In genomic region chr3:64163019-64163754, GRCh38 we compare ENCODE assay signal across 12 cellular contexts.
DNase-seq lines count a peak whose midpoint lies in the region; ATAC-seq, FAIRE-seq and TF ChIP-seq lines count a peak whose summit lies in the region.
"Had no signal": no experiment of that assay in that cellular context is flagged by ENCODE, and none has a peak within 500 bp of the region (broad histone marks: within the 10 kb centered on the region; RNA-seq: fewer than 3 reads in every experiment).

No MANE protein-coding gene starts in this region.

- intact Hi-C loops in PC-3 (cut with micrococcal nuclease), result loop anchor here (5.0 kb wide), 1 partner anchor 234 kb away; no protein-coding TSS in a partner anchor

- H3K27me3 ChIP-seq in PC-3 (ENCODE audit: low read length), result no peaks in the 10 kb centered on the region
- H3K27me3 ChIP-seq: upper lobe of right lung had no signal

- no peak for FAIRE-seq in A549 (lab: Jason Lieb, UNC)
- FAIRE-seq in HTR-8/SVneo (lab: Jason Lieb, UNC), result no peak
- no peak for FAIRE-seq in RCC 7860 (lab: Jason Lieb, UNC)

- H3K4me3 ChIP-seq in A549 (no peak overlapping the region), PC-3 (ENCODE audit: low read length) (no peak overlapping the region)
- H3K4me3 ChIP-seq: upper lobe of right lung had no signal

- H3K4me2 ChIP-seq in A549, result peak overlapping the region; percentile 37; the same call in 1 of the 3 replicates
- H3K4me2 ChIP-seq in PC-3 (ENCODE audit: low read length), result 0 out of 2 replicates have a peak overlapping the region, but pooled peaks have one; percentile 6

- TF ChIP-seq EP300 in A549 (IDR thresholded peaks at IDR 0.05), result no peak

- no peak overlapping the region for H2AFZ ChIP-seq in PC-3 (ENCODE audit: low read length)

- DNase-seq in A549 (ENCODE audit: low read depth in 1 of 2, low spot score in 1 of 2) (no peak), PC-3 (no peak), iPS-NIHi7 (ENCODE audit: extremely low spot score) (peak; percentile 34), G401 (ENCODE audit: low spot score) (no peak), HTR-8/SVneo (ENCODE audit: insufficient read length, low spot score) (no peak), NCI-H1048 (lab: John Stamatoyannopoulos, UW) (no peak), RCC 7860 (ENCODE audit: low spot score) (no peak)
- DNase-seq: activated CD4-positive, alpha-beta T cell treated with anti-CD3 and anti-CD28 coated beads for 1 hour; activated gamma-delta T cell; NCI-H1694 treated with DMSO at 0.1 percent for 48 hours; upper lobe of right lung had no signal

- H3K9me3 ChIP-seq in A549 (no peaks in the 10 kb centered on the region), PC-3 (ENCODE audit: low read length) (no peaks in the 10 kb centered on the region)
- H3K9me3 ChIP-seq: upper lobe of right lung had no signal

- 92% methylated on average over 6 of the region's 8 CpGs for WGBS in A549 (ENCODE audit: missing lambda C conversion rate)

- no peaks in the 10 kb centered on the region for H4K20me1 ChIP-seq in PC-3 (ENCODE audit: low read length)

- H3K36me3 ChIP-seq in PC-3 (ENCODE audit: low read depth, low read length), result no peaks in the 10 kb centered on the region

- in situ Hi-C loops in G401 (cut with HindIII; ENCODE audit: low sequenced_read_pairs), result no loop called here

- POLR2A ChIA-PET in A549 (lab: Yijun Ruan, JAX), result no interaction called here
- POLR2A ChIA-PET in PC-3 (lab: Charles Lee; ENCODE audit: unreplicated experiment), result interaction anchor here (0.6 kb wide), 1 partner anchor 103 kb away, joined by 3 read pairs; no protein-coding TSS in a partner anchor

- no peak for ATAC-seq in A549
- ATAC-seq in GM21447 (IDR thresholded peaks at IDR 0.05; ENCODE audit: unreplicated experiment), result peak; percentile 19
- no peak for ATAC-seq in PC-3
- ATAC-seq: upper lobe of right lung had no signal

- no peaks in the 10 kb centered on the region for H3K9me2 ChIP-seq in PC-3 (replicated peaks; ENCODE audit: low read length)

- peak overlapping the region; percentile 50 for H3K9ac ChIP-seq in PC-3 (ENCODE audit: low read length)

- no peak for TF ChIP-seq POLR2A in A549 (IDR thresholded peaks at IDR 0.05; ENCODE audit: low read length)

- CTCF ChIA-PET in A549 (lab: Yijun Ruan, JAX) (interaction anchor here (0.6 to 1.4 kb wide), 5 partner anchors 9 to 322 kb away, joined by 3 to 9 read pairs (median 4); partner anchors contain the start of gene PRICKLE2), PC-3 (lab: Charles Lee) (no interaction called here)

- H3K27ac ChIP-seq in A549 (peak overlapping the region; percentile 30 to 77; a peak in 5 of 6 replicates), PC-3 (ENCODE audit: low read length) (peak overlapping the region; percentile 76)
- H3K27ac ChIP-seq: upper lobe of right lung had no signal

- no peaks in the 10 kb centered on the region for H3F3A ChIP-seq in PC-3 (ENCODE audit: low read length, unreplicated experiment)

- TF ChIP-seq CTCF in A549 (IDR thresholded peaks at IDR 0.05) (no peak), PC-3 (conservative IDR thresholded peaks at IDR 0.05; ENCODE audit: low read depth, low read length) (no peak)

- H3K79me2 ChIP-seq in PC-3 (ENCODE audit: low read length), result no peaks in the 10 kb centered on the region

- TF ChIP-seq RAD21 in A549 (conservative IDR thresholded peaks at IDR 0.05 in 1 of 2, IDR thresholded peaks at IDR 0.05 in 1 of 2), result no peak

- no TSS peak for BruUV-seq in PC-3 (replicated peaks; lab: Mats Ljungman, UMichigan)

- H3K4me1 ChIP-seq in A549, result peaks cover 74% of the 10 kb centered on the region
- H3K4me1 ChIP-seq in PC-3 (ENCODE audit: insufficient read depth, low read length), result peaks cover 55% of the 10 kb centered on the region

TF ChIP-seq in A549, 52 proteins besides CTCF, POLR2A, EP300 and RAD21:
- TF ChIP-seq RNF2 (IDR thresholded peaks at IDR 0.05; ENCODE audit: borderline replicate concordance, low read depth) (no peak), HMGXB4 (CRISPR knock-in tag; IDR thresholded peaks at IDR 0.05; ENCODE audit: borderline replicate concordance) (no peak), FOSL2 (IDR thresholded peaks at IDR 0.05) (no peak), FOSL2 (CRISPR knock-in tag; IDR thresholded peaks at IDR 0.05) (no peak), BCL3 (IDR thresholded peaks at IDR 0.05) (no peak), ZC3H11A (IDR thresholded peaks at IDR 0.05) (no peak), CBX8 (IDR thresholded peaks at IDR 0.05) (no peak), PHF8 (IDR thresholded peaks at IDR 0.05; ENCODE audit: borderline replicate concordance, low read depth) (no peak), ELK1 (IDR thresholded peaks at IDR 0.05; ENCODE audit: low read depth, low read length) (no peak), FOXS1 (CRISPR knock-in tag; IDR thresholded peaks at IDR 0.05) (no peak), EHF (CRISPR knock-in tag; IDR thresholded peaks at IDR 0.05) (no peak), ZFP36 (IDR thresholded peaks at IDR 0.05; ENCODE audit: borderline replicate concordance, partially characterized antibody) (no peak), ATOH8 (CRISPR knock-in tag; IDR thresholded peaks at IDR 0.05; ENCODE audit: low read depth) (no peak), MYC (IDR thresholded peaks at IDR 0.05; ENCODE audit: borderline replicate concordance, low read length) (no peak), PBX3 (IDR thresholded peaks at IDR 0.05) (no peak), CBX2 (IDR thresholded peaks at IDR 0.05; ENCODE audit: borderline replicate concordance, low read depth) (no peak), EHMT2 (IDR thresholded peaks at IDR 0.05; ENCODE audit: low read depth) (no peak), FOSB (CRISPR knock-in tag; IDR thresholded peaks at IDR 0.05) (no peak), KDM1A (IDR thresholded peaks at IDR 0.05; ENCODE audit: low read depth) (no peak), RFX5 (IDR thresholded peaks at IDR 0.05) (no peak)
